Comparison of ENCODE assay signal across 12 cellular contexts in genomic region chr16:31577411-31577810, GRCh38. TPM values are rescaled to one million over a fixed set of nuclear protein-coding genes. Genes with fewer than 3 reads are reported as not detected.
"Had no signal": no experiment of that assay in that cellular context is flagged by ENCODE, and none has a peak within 500 bp of the region (broad histone marks: within the 10 kb centered on the region; RNA-seq: fewer than 3 reads in every experiment).

No MANE protein-coding gene starts in this region.

- DNase-seq: GM23248, GOT3, H7, H9, HCEC 1CT, HFFc6 had no signal

- H3K4me1 ChIP-seq: HAP-1 had no signal

- H2AFZ ChIP-seq: GM23248, GM23338 had no signal

- H3K9ac ChIP-seq: GM23248 had no signal

- H3K36me3 ChIP-seq: HAP-1 had no signal

- H3K4me3 ChIP-seq: GM23248, GM23338, HAP-1 had no signal

- H3K9me3 ChIP-seq: HAP-1 had no signal

- H3K27ac ChIP-seq: GM23248 had no signal

- FAIRE-seq: H1, H54 had no signal

- H3K4me2 ChIP-seq: GM23338 had no signal

- ATAC-seq: GM23338, HCT116 had no signal

RNA-seq across cellular contexts. Expression of gene AHSP, which starts 49.7 kb away (rescaled TPM):
- total RNA-seq: GM23248, GM23338, H4, H9, HFFc6 had no signal
- polyA plus RNA-seq: GM23248 had no signal
